ENCODE assay signal across 18 cellular contexts in the genomic region with DNA sequence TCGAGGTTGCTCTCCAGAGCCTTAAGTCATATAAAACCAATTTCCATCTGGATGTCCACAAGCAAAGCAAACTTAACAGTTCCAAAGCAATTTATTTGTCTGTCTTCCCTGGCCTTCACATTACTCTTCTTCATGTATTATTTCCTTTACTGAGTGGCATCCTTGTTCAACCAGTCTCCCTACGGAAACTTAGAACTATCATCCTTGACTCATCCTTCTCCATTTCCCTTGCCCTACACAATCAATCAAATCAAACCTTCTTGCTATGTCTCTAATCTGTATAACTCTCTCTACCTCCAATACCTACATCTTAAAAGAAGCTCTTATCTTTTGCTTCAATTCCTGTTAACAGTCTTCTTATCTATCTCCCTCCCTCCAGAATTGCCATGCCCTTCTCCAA. TPM values are rescaled to one million over a fixed set of nuclear protein-coding genes. Genes with fewer than 3 reads are reported as not detected.
DNase-seq lines count a peak whose midpoint lies in the region; ATAC-seq, FAIRE-seq and TF ChIP-seq lines count a peak whose summit lies in the region.
"Had no signal": no experiment of that assay in that cellular context is flagged by ENCODE, and none has a peak within 500 bp of the region (broad histone marks: within the 10 kb centered on the region; RNA-seq: fewer than 3 reads in every experiment).

No MANE protein-coding gene starts in this region.

- peaks cover 42% of the 10 kb centered on the region for H3K4me1 Mint-ChIP-seq in mesothelial cell of epicardium

- H3K4me2 ChIP-seq in A549, result peak overlapping the region; percentile 80

- TF ChIP-seq POLR2A in A549 (IDR thresholded peaks at IDR 0.05; ENCODE audit: low read length) (no peak), erythroblast (IDR thresholded peaks at IDR 0.05; ENCODE audit: low read length) (no peak)

- H3K27me3 ChIP-seq in bronchial epithelial cell (ENCODE audit: control insufficient read depth, insufficient read depth, low read length) (no peaks in the 10 kb centered on the region), tibial artery (no peaks in the 10 kb centered on the region)
- H3K27me3 ChIP-seq: vagina had no signal

- H3K4me1 ChIP-seq in A549 (peaks cover 89% of the 10 kb centered on the region), tibial artery (peaks cover 0 to 59% (median 21%) of the 10 kb centered on the region in 4 donors)

- DNase-seq in A549 (ENCODE audit: low read depth in 1 of 2, low spot score in 1 of 2), result no peak
- peak; percentile 30 for DNase-seq in HT1080 (ENCODE audit: low read depth)
- DNase-seq in bronchial epithelial cell (ENCODE audit: low read depth), result peak; percentile 51
- DNase-seq in mesothelial cell of epicardium (ENCODE audit: low spot score in 2 of 2, unreplicated experiment in 2 of 2), result no peak
- no peak for DNase-seq in tibial artery
- DNase-seq in erythroblast (lab: John Stamatoyannopoulos, UW), result no peak
- DNase-seq: activated CD4-positive, CD25-positive, alpha-beta regulatory T cell treated with anti-CD3 and anti-CD28 coated beads, Interleukin-2, amount 50 U/mL, for 72 hours; CD8-positive, alpha-beta memory T cell; cortex of kidney; KBM-7; left colon; NCI-H2171 had no signal

- TF ChIP-seq EP300 in A549 (IDR thresholded peaks at IDR 0.05), result no peak

- TF ChIP-seq RAD21 in A549 (conservative IDR thresholded peaks at IDR 0.05 in 1 of 2, IDR thresholded peaks at IDR 0.05 in 1 of 2), result no peak

- POLR2A ChIA-PET in A549 (lab: Yijun Ruan, JAX), result no interaction called here

- H3K36me3 ChIP-seq in bronchial epithelial cell (ENCODE audit: control insufficient read depth, insufficient read depth, low read length) (no peaks in the 10 kb centered on the region), tibial artery (no peaks in the 10 kb centered on the region)
- H3K36me3 ChIP-seq: vagina had no signal

- H3K9me3 Mint-ChIP-seq in mesothelial cell of epicardium, result no peaks in the 10 kb centered on the region
- H3K9me3 Mint-ChIP-seq: CD8-positive, alpha-beta memory T cell; stimulated activated naive CD8-positive, alpha-beta T cell treated with anti-CD3 and anti-CD28 coated beads, Interleukin-15, Interleukin-2, amounts not matched to agents 100 ng/mL and 50 ng/mL, for 24 hours; T-helper 2 cell treated with Interferon-gamma antibody and Interleukin-4, amounts not matched to agents 5 μg/mL and 100 μg/mL, for 36 hours had no signal

- no peaks in the 10 kb centered on the region for H3K9me3 ChIP-seq in A549
- H3K9me3 ChIP-seq in tibial artery, result no peaks in the 10 kb centered on the region
- H3K9me3 ChIP-seq: vagina had no signal

- no peaks in the 10 kb centered on the region for H3K27me3 Mint-ChIP-seq in mesothelial cell of epicardium (ENCODE audit: low read depth)
- H3K27me3 Mint-ChIP-seq: CD8-positive, alpha-beta memory T cell; stimulated activated naive CD8-positive, alpha-beta T cell treated with anti-CD3 and anti-CD28 coated beads, Interleukin-15, Interleukin-2, amounts not matched to agents 100 ng/mL and 50 ng/mL, for 24 hours had no signal

- TF ChIP-seq CTCF in A549 (IDR thresholded peaks at IDR 0.05), result no peak
- no peak for TF ChIP-seq CTCF in bronchial epithelial cell (IDR thresholded peaks at IDR 0.05; ENCODE audit: insufficient read depth, low read length, severe bottlenecking)
- no peak for TF ChIP-seq CTCF in mesothelial cell of epicardium (IDR thresholded peaks at IDR 0.05; ENCODE audit: unreplicated experiment)
- TF ChIP-seq CTCF in tibial artery (IDR thresholded peaks at IDR 0.05), result no peak

- intact Hi-C loops in tibial artery (cut with DNase I; ENCODE audit: low total_unique reads), result no loop called here

- CTCF ChIA-PET in A549 (lab: Yijun Ruan, JAX), result interaction anchor here (0.6 to 1.8 kb wide), 3 partner anchors 24 to 207 kb away, joined by 3 to 4 read pairs (median 3); no protein-coding TSS in a partner anchor

- H3K4me3 ChIP-seq in A549, result no peak overlapping the region
- no peak overlapping the region for H3K4me3 ChIP-seq in bronchial epithelial cell (ENCODE audit: low read depth, low read length)
- no peak overlapping the region for H3K4me3 ChIP-seq in tibial artery
- H3K4me3 ChIP-seq: vagina had no signal

- H3K27ac ChIP-seq in A549 (peak overlapping the region; percentile 80 to 87), tibial artery (no peak overlapping the region)
- H3K27ac ChIP-seq: HL-60 had no signal

- peaks cover 2% of the 10 kb centered on the region for H3K36me3 Mint-ChIP-seq in mesothelial cell of epicardium

- WGBS in A549 (ENCODE audit: missing lambda C conversion rate), result 72% methylated on average over 2 of the region's 2 CpGs

- no peak overlapping the region for H3K4me3 Mint-ChIP-seq in mesothelial cell of epicardium
- H3K4me3 Mint-ChIP-seq: CD8-positive, alpha-beta memory T cell; stimulated activated naive CD8-positive, alpha-beta T cell treated with anti-CD3 and anti-CD28 coated beads, Interleukin-15, Interleukin-2, amounts not matched to agents 100 ng/mL and 50 ng/mL, for 24 hours; T-helper 2 cell treated with Interferon-gamma antibody and Interleukin-4, amounts not matched to agents 5 μg/mL and 100 μg/mL, for 36 hours had no signal

- ATAC-seq in A549 (no peak), HG03342 (IDR thresholded peaks at IDR 0.05; ENCODE audit: unreplicated experiment) (no peak), GM21360 (IDR thresholded peaks at IDR 0.05; ENCODE audit: unreplicated experiment) (no peak)
- ATAC-seq: left colon had no signal

- FAIRE-seq in A549 (lab: Jason Lieb, UNC) (no peak), bronchial epithelial cell (lab: Jason Lieb, UNC) (no peak)

- peak overlapping the region; percentile 97 for H3K27ac Mint-ChIP-seq in mesothelial cell of epicardium
- H3K27ac Mint-ChIP-seq: stimulated activated naive CD8-positive, alpha-beta T cell treated with anti-CD3 and anti-CD28 coated beads, Interleukin-15, Interleukin-2, amounts not matched to agents 100 ng/mL and 50 ng/mL, for 24 hours; T-helper 2 cell treated with Interferon-gamma antibody and Interleukin-4, amounts not matched to agents 5 μg/mL and 100 μg/mL, for 36 hours had no signal

TF ChIP-seq in A549, 52 proteins besides CTCF, POLR2A, EP300 and RAD21:
- TF ChIP-seq KDM5A (IDR thresholded peaks at IDR 0.05) (no peak), MYC (IDR thresholded peaks at IDR 0.05; ENCODE audit: borderline replicate concordance, low read length) (no peak), HES2 (IDR thresholded peaks at IDR 0.05) (no peak), HOXB5 (CRISPR knock-in tag; IDR thresholded peaks at IDR 0.05) (no peak), SMC3 (IDR thresholded peaks at IDR 0.05) (no peak), CHD4 (IDR thresholded peaks at IDR 0.05; ENCODE audit: borderline replicate concordance) (0 out of 2 replicates have a peak, but pooled peaks have one; percentile 12), ZC3H11A (IDR thresholded peaks at IDR 0.05) (no peak), BCL3 (IDR thresholded peaks at IDR 0.05) (no peak)

RNA-seq across cellular contexts. Expression of gene EGLN1, which starts 25.4 kb away (rescaled TPM):
- polyA plus RNA-seq in A549 (2011; rRNA removed), result 114 and 156 TPM in 2 replicates
- polyA plus RNA-seq in A549 (2012; cell fraction: cytosol; rRNA removed), result 21.0 and 24.8 TPM in 2 replicates
- polyA plus RNA-seq in A549 (2012; cell fraction: nucleus; rRNA removed), result 13.2 and 15.3 TPM in 2 replicates
- polyA plus RNA-seq in A549 (2017; fragmentation: RNase III; extraction: RNeasy Plus Mini Kit Qiagen cat#74134 plus additional on column Dnase treatment), result 55.2 to 58.7 TPM (median 57.7 TPM) in 3 replicates
- polyA minus RNA-seq in A549 (2011; rRNA and poly(A)+ RNA removed), result 48.9 and 52.9 TPM in 2 replicates
- 24.9 and 25.8 TPM in 2 replicates for total RNA-seq in HT1080 (2014; rRNA removed; shearing (Covaris generic))
- 27.3 and 33.7 TPM in 2 replicates for polyA plus RNA-seq in HT1080 (2015; cell fraction: cytosol; rRNA removed)
- 17.9 and 21.7 TPM in 2 replicates for polyA plus RNA-seq in HT1080 (2015; cell fraction: nucleus; rRNA removed)
- total RNA-seq in bronchial epithelial cell, result 31.9 and 44.0 TPM in 2 replicates
- 32.5 to 34.4 TPM (median 33.6 TPM) in 3 replicates for total RNA-seq in mesothelial cell of epicardium

RNA-seq across cellular contexts. Expression of gene SPRTN, which starts 58.5 kb away (rescaled TPM):
- polyA plus RNA-seq in A549 (2011; rRNA removed), result 17.9 and 21.0 TPM in 2 replicates
- polyA plus RNA-seq in A549 (2012; cell fraction: cytosol; rRNA removed), result 13.4 and 18.0 TPM in 2 replicates
- 11.7 and 15.3 TPM in 2 replicates for polyA plus RNA-seq in A549 (2012; cell fraction: nucleus; rRNA removed)
- polyA plus RNA-seq in A549 (2017; fragmentation: RNase III; extraction: RNeasy Plus Mini Kit Qiagen cat#74134 plus additional on column Dnase treatment), result 14.0 to 16.0 TPM (median 14.4 TPM) in 3 replicates
- polyA minus RNA-seq in A549 (2011; rRNA and poly(A)+ RNA removed), result 29.9 and 31.7 TPM in 2 replicates
- total RNA-seq in HT1080 (2014; rRNA removed; shearing (Covaris generic)), result 8.6 TPM in 2 replicates
- polyA plus RNA-seq in HT1080 (2015; cell fraction: cytosol; rRNA removed), result 7.1 and 7.7 TPM in 2 replicates
- polyA plus RNA-seq in HT1080 (2015; cell fraction: nucleus; rRNA removed), result 11.4 and 12.2 TPM in 2 replicates
- 14.2 and 14.5 TPM in 2 replicates for total RNA-seq in bronchial epithelial cell
- 12.0 to 15.4 TPM (median 12.3 TPM) in 3 replicates for total RNA-seq in mesothelial cell of epicardium

RNA-seq across cellular contexts. Expression of gene EXOC8, which starts 59.0 kb away (rescaled TPM):
- polyA plus RNA-seq in A549 (2011; rRNA removed) (7.6 and 7.7 TPM in 2 replicates), A549 (2017; fragmentation: RNase III; extraction: RNeasy Plus Mini Kit Qiagen cat#74134 plus additional on column Dnase treatment) (8.9 to 10.1 TPM (median 9.8 TPM) in 3 replicates)
- 2.1 and 2.3 TPM in 2 replicates for polyA plus RNA-seq in A549 (2012; cell fraction: cytosol; rRNA removed)
- 2.8 and 3.6 TPM in 2 replicates for polyA plus RNA-seq in A549 (2012; cell fraction: nucleus; rRNA removed)
- polyA minus RNA-seq in A549 (2011; rRNA and poly(A)+ RNA removed), result 12.8 and 13.1 TPM in 2 replicates
- 7.3 and 7.4 TPM in 2 replicates for total RNA-seq in HT1080 (2014; rRNA removed; shearing (Covaris generic))
- polyA plus RNA-seq in HT1080 (2015; cell fraction: cytosol; rRNA removed), result 6.3 and 7.3 TPM in 2 replicates
- polyA plus RNA-seq in HT1080 (2015; cell fraction: nucleus; rRNA removed), result 13.0 and 14.3 TPM in 2 replicates
- total RNA-seq in bronchial epithelial cell (17.4 and 19.5 TPM in 2 replicates), mesothelial cell of epicardium (9.9 to 10.3 TPM (median 10.0 TPM) in 3 replicates)

Comparison
In these comparisons a context has a peak if more than half of its experiments do, and no peak if none do; other contexts are left out.
1. DNase-seq: peak in HT1080 (single experiment) and bronchial epithelial cell (single experiment); none in A549 (0 of 2), mesothelial cell of epicardium (0 of 2), tibial artery (0 of 2) and erythroblast (0 of 2).
2. H3K27ac ChIP-seq: peak in A549 (2 of 2); none in tibial artery (0 of 2).